In the genomic region with DNA sequence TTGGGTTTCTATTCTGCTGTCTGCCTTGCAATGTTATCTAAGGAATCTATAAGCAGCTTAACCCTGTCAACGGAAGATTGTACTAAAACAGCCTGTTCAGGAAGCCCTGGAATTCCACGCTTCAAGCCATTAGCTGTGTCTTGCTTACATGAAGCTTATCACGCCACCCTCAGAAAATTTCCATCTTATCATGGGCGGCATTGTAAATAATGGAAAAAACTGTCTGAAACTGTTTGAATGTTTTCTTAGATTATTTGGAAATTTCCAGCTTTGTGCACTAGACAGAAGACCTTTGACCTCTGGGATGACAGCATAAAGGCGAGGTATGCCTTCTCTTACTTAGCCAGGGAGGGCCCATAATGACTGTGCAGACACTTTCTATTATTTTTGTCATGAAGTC, we compare ENCODE assay signal across 1 cellular context.
TF ChIP-seq lines count a peak whose summit lies in the region.

No MANE protein-coding gene starts in this region.

TF ChIP-seq in HepG2, 621 proteins besides CTCF, POLR2A, EP300 and RAD21 (continued from another document):
- TF ChIP-seq, protein P1, sequence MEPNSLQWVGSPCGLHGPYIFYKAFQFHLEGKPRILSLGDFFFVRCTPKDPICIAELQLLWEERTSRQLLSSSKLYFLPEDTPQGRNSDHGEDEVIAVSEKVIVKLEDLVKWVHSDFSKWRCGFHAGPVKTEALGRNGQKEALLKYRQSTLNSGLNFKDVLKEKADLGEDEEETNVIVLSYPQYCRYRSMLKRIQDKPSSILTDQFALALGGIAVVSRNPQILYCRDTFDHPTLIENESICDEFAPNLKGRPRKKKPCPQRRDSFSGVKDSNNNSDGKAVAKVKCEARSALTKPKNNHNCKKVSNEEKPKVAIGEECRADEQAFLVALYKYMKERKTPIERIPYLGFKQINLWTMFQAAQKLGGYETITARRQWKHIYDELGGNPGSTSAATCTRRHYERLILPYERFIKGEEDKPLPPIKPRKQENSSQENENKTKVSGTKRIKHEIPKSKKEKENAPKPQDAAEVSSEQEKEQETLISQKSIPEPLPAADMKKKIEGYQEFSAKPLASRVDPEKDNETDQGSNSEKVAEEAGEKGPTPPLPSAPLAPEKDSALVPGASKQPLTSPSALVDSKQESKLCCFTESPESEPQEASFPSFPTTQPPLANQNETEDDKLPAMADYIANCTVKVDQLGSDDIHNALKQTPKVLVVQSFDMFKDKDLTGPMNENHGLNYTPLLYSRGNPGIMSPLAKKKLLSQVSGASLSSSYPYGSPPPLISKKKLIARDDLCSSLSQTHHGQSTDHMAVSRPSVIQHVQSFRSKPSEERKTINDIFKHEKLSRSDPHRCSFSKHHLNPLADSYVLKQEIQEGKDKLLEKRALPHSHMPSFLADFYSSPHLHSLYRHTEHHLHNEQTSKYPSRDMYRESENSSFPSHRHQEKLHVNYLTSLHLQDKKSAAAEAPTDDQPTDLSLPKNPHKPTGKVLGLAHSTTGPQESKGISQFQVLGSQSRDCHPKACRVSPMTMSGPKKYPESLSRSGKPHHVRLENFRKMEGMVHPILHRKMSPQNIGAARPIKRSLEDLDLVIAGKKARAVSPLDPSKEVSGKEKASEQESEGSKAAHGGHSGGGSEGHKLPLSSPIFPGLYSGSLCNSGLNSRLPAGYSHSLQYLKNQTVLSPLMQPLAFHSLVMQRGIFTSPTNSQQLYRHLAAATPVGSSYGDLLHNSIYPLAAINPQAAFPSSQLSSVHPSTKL (CRISPR knock-in tag; IDR thresholded peaks at IDR 0.05) = peak; percentile 36; the same call in 1 of the 2 replicates
- TF ChIP-seq CREB1 (IDR thresholded peaks at IDR 0.05) (no peak), CREB1 (CRISPR knock-in tag; IDR thresholded peaks at IDR 0.05) (peak; percentile 24; the same call in 1 of the 2 replicates), ZNF616 (CRISPR knock-in tag; IDR thresholded peaks at IDR 0.05; ENCODE audit: low read depth) (no peak), HNRNPH1 (optimal IDR thresholded peaks at IDR 0.05; ENCODE audit: low read depth, low read length) (no peak), GATA4 (IDR thresholded peaks at IDR 0.05; ENCODE audit: borderline replicate concordance, low read depth) (0 out of 2 replicates have a peak, but pooled peaks have one; percentile 22), ZNF547 (CRISPR knock-in tag; IDR thresholded peaks at IDR 0.05) (no peak), TAF15 (IDR thresholded peaks at IDR 0.05; ENCODE audit: low read depth, low read length, poor library complexity, severe bottlenecking) (no peak), JDP2 (CRISPR knock-in tag; IDR thresholded peaks at IDR 0.05; ENCODE audit: borderline replicate concordance) (no peak), ZNF367 (CRISPR knock-in tag; IDR thresholded peaks at IDR 0.05; ENCODE audit: borderline replicate concordance) (no peak), YY1 (IDR thresholded peaks at IDR 0.05; ENCODE audit: insufficient read depth, insufficient replicate concordance, low read depth, low read length) (no peak), STAG1 (CRISPR knock-in tag; IDR thresholded peaks at IDR 0.05) (no peak), HOXD1 (CRISPR knock-in tag; IDR thresholded peaks at IDR 0.05) (no peak), ZNF234 (CRISPR knock-in tag; conservative IDR thresholded peaks at IDR 0.05) (no peak), ZNF292 (CRISPR knock-in tag; IDR thresholded peaks at IDR 0.05; ENCODE audit: borderline replicate concordance, low read depth) (0 out of 2 replicates have a peak, but pooled peaks have one; percentile 6), PTBP1 (IDR thresholded peaks at IDR 0.05; ENCODE audit: low read depth, low read length, poor library complexity, severe bottlenecking) (no peak), ELF1 (CRISPR knock-in tag; IDR thresholded peaks at IDR 0.05) (no peak), ZNF34 (CRISPR knock-in tag; IDR thresholded peaks at IDR 0.05; ENCODE audit: borderline replicate concordance) (no peak), RBFOX2 (IDR thresholded peaks at IDR 0.05; ENCODE audit: low read depth, low read length) (no peak)
- TF ChIP-seq, protein P2, sequence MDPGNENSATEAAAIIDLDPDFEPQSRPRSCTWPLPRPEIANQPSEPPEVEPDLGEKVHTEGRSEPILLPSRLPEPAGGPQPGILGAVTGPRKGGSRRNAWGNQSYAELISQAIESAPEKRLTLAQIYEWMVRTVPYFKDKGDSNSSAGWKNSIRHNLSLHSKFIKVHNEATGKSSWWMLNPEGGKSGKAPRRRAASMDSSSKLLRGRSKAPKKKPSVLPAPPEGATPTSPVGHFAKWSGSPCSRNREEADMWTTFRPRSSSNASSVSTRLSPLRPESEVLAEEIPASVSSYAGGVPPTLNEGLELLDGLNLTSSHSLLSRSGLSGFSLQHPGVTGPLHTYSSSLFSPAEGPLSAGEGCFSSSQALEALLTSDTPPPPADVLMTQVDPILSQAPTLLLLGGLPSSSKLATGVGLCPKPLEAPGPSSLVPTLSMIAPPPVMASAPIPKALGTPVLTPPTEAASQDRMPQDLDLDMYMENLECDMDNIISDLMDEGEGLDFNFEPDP (CRISPR knock-in tag; conservative IDR thresholded peaks at IDR 0.05) = no peak
- TF ChIP-seq, protein P3, sequence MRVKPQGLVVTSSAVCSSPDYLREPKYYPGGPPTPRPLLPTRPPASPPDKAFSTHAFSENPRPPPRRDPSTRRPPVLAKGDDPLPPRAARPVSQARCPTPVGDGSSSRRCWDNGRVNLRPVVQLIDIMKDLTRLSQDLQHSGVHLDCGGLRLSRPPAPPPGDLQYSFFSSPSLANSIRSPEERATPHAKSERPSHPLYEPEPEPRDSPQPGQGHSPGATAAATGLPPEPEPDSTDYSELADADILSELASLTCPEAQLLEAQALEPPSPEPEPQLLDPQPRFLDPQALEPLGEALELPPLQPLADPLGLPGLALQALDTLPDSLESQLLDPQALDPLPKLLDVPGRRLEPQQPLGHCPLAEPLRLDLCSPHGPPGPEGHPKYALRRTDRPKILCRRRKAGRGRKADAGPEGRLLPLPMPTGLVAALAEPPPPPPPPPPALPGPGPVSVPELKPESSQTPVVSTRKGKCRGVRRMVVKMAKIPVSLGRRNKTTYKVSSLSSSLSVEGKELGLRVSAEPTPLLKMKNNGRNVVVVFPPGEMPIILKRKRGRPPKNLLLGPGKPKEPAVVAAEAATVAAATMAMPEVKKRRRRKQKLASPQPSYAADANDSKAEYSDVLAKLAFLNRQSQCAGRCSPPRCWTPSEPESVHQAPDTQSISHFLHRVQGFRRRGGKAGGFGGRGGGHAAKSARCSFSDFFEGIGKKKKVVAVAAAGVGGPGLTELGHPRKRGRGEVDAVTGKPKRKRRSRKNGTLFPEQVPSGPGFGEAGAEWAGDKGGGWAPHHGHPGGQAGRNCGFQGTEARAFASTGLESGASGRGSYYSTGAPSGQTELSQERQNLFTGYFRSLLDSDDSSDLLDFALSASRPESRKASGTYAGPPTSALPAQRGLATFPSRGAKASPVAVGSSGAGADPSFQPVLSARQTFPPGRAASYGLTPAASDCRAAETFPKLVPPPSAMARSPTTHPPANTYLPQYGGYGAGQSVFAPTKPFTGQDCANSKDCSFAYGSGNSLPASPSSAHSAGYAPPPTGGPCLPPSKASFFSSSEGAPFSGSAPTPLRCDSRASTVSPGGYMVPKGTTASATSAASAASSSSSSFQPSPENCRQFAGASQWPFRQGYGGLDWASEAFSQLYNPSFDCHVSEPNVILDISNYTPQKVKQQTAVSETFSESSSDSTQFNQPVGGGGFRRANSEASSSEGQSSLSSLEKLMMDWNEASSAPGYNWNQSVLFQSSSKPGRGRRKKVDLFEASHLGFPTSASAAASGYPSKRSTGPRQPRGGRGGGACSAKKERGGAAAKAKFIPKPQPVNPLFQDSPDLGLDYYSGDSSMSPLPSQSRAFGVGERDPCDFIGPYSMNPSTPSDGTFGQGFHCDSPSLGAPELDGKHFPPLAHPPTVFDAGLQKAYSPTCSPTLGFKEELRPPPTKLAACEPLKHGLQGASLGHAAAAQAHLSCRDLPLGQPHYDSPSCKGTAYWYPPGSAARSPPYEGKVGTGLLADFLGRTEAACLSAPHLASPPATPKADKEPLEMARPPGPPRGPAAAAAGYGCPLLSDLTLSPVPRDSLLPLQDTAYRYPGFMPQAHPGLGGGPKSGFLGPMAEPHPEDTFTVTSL (CRISPR knock-in tag; IDR thresholded peaks at IDR 0.05; ENCODE audit: borderline replicate concordance) = peak; percentile 32; the same call in 1 of the 2 replicates
